ENCODE assay signal across 15 cellular contexts in the genomic region with DNA sequence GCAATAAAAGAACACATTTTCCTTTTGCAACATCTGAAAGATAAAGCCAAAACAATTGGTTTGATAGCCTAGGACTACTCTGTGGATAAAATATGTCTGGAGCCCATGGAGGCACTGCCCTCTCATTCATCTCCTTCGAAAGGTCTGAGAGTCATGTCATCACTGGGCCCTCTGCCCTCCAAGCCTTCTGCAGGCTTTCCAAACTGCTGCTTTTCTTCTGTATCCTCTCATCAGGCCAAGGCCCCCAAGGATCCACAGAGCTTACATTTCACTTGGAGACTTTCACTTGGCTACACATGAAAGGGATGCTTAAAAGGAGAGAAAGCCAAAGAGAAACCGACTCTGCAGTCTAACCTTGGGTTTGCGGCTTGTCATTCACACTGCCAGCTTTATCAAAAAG.
DNase-seq lines count a peak whose midpoint lies in the region; ATAC-seq and TF ChIP-seq lines count a peak whose summit lies in the region.
"Had no signal": no experiment of that assay in that cellular context is flagged by ENCODE, and none has a peak within 500 bp of the region (broad histone marks: within the 10 kb centered on the region; RNA-seq: fewer than 3 reads in every experiment).

No MANE protein-coding gene starts in this region.

- H3K4me1 ChIP-seq in foreskin keratinocyte = peaks cover 31% of the 10 kb centered on the region

- in situ Hi-C loops in GM13977 (cut with MboI; ENCODE audit: low pct_unique_long_range_greater_than_20kb, low sequenced_read_pairs, unreplicated experiment) = no loop called here

- ATAC-seq in foreskin keratinocyte = peak; percentile 24
- no peak for ATAC-seq in GM21360 (IDR thresholded peaks at IDR 0.05; ENCODE audit: unreplicated experiment)

- DNase-seq in GM04503 (ENCODE audit: low read depth) = peak; percentile 79
- DNase-seq in amniotic epithelial cell (ENCODE audit: low read depth) = peak; percentile 29
- DNase-seq in foreskin keratinocyte = peak in 1 of 2 donors; percentile 7
- peak; percentile 43 for DNase-seq in retina
- DNase-seq in GM13977 (ENCODE audit: low spot score) = no peak
- DNase-seq in activated CD4-positive, alpha-beta T cell treated with anti-CD3 and anti-CD28 coated beads, Interleukin-2, amount 50 U/mL, for 1 hour = no peak
- no peak for DNase-seq in epidermal melanocyte (ENCODE audit: insufficient read length, low spot score)
- DNase-seq: activated naive CD4-positive, alpha-beta T cell treated with anti-CD3 and anti-CD28 coated beads for 36 hours; C1 segment of cervical spinal cord; DMS79 treated with DMSO at 0.1 percent for 48 hours; NCI-H2171; stimulated activated CD4-positive, alpha-beta T cell treated with anti-CD3 and anti-CD28 coated beads, Interleukin-2, amount 100 ng/mL, for 48 hours had no signal

- no peaks in the 10 kb centered on the region for H3K27me3 ChIP-seq in foreskin keratinocyte
- H3K27me3 ChIP-seq: esophagus muscularis mucosa had no signal

- TF ChIP-seq CTCF in foreskin keratinocyte (conservative IDR thresholded peaks at IDR 0.05) = no peak
- TF ChIP-seq CTCF in GM13977 (IDR thresholded peaks at IDR 0.05; ENCODE audit: extremely low read depth, insufficient read depth, missing control alignments) = no peak

- no peak overlapping the region for H3K27ac ChIP-seq in foreskin keratinocyte
- H3K27ac ChIP-seq: esophagus muscularis mucosa, SK-N-MC had no signal

Comparison
In these comparisons a context has a peak if more than half of its experiments do, and no peak if none do; other contexts are left out.
1. DNase-seq: peak in GM04503 (single experiment), amniotic epithelial cell (single experiment) and retina (single experiment); none in GM13977 (single experiment), activated CD4-positive, alpha-beta T cell treated with anti-CD3 and anti-CD28 coated beads, Interleukin-2, amount 50 U/mL, for 1 hour (single experiment) and epidermal melanocyte (single experiment).